35 cellular contexts compared by ENCODE assay signal in genomic region chr13:63972328-63972727, GRCh38.
"Had no signal": no experiment of that assay in that cellular context is flagged by ENCODE, and none has a peak within 500 bp of the region (broad histone marks: within the 10 kb centered on the region; RNA-seq: fewer than 3 reads in every experiment).

No MANE protein-coding gene starts in this region.

- H3K27ac ChIP-seq: adrenal gland, body of pancreas, brain microvascular endothelial cell, breast epithelium, VCaP had no signal

- H3K27me3 ChIP-seq: adrenal gland, body of pancreas, brain microvascular endothelial cell, breast epithelium had no signal

- H3K4me3 ChIP-seq: adrenal gland, body of pancreas, breast epithelium had no signal

- DNase-seq: activated B cell treated with CpG ODN at 0.5 μM for 24 hours; activated CD4-positive, alpha-beta T cell treated with anti-CD3 and anti-CD28 coated beads for 4 hours; activated CD4-positive, alpha-beta T cell treated with anti-CD3 and anti-CD28 coated beads, Interleukin-2, amount 10 ng/mL, durations not matched to agents 24 days and 14 days; activated CD4-positive, alpha-beta T cell treated with anti-CD3 and anti-CD28 coated beads, Interleukin-2, amount 50 U/mL, for 48 hours; activated CD4-positive, CD25-positive, alpha-beta regulatory T cell treated with anti-CD3 and anti-CD28 coated beads, Interleukin-2, amount 50 U/mL, for 72 hours; activated CD8-positive, alpha-beta memory T cell treated with anti-CD3 and anti-CD28 coated beads, Interleukin-2, amount 50 U/mL, for 4 hours; activated CD8-positive, alpha-beta T cell treated with anti-CD3 and anti-CD28 coated beads for 36 hours; activated effector memory CD4-positive, alpha-beta T cell treated with anti-CD3 and anti-CD28 coated beads, Interleukin-2, amount 50 U/mL, for 16 hours; activated gamma-delta T cell treated with Interleukin-2 at 50 U/mL for 16 hours; activated naive CD4-positive, alpha-beta T cell; activated naive CD4-positive, alpha-beta T cell treated with anti-CD3 and anti-CD28 coated beads for 36 hours; activated naive CD4-positive, alpha-beta T cell treated with anti-CD3 and anti-CD28 coated beads, Interleukin-2, amount 50 U/mL, for 16 hours; activated naive CD8-positive, alpha-beta T cell treated with anti-CD3 and anti-CD28 coated beads for 36 hours; activated T-cell treated with anti-CD3 and anti-CD28 coated beads for 4 hours; activated T-cell treated with anti-CD3 and anti-CD28 coated beads, Interleukin-2, amount 50 U/mL, for 1 hour; activated T-cell treated with anti-CD3 and anti-CD28 coated beads, Interleukin-2, amount 50 U/mL, for 4 hours; activated T-cell treated with anti-CD3 and anti-CD28 coated beads, Interleukin-2, amount 50 U/mL, for 72 hours; adrenal gland; amniotic stem cell; aorta; body of pancreas; brain microvascular endothelial cell; central memory CD4-positive, alpha-beta T cell; T-helper 1 cell; T-helper 2 cell; T-helper 9 cell had no signal

- H3K36me3 Mint-ChIP-seq: activated naive CD4-positive, alpha-beta T cell treated with anti-CD3 and anti-CD28 coated beads, Interleukin-2, amount 50 U/mL, for 72 hours; activated naive CD8-positive, alpha-beta T cell treated with anti-CD3 and anti-CD28 coated beads for 36 hours had no signal

- H3K27me3 Mint-ChIP-seq: activated B cell treated with CpG ODN at 0.5 μM for 24 hours; activated CD4-positive, alpha-beta T cell treated with anti-CD3 and anti-CD28 coated beads, Interleukin-2, amount 10 ng/mL, durations not matched to agents 24 days and 14 days; activated CD8-positive, alpha-beta T cell treated with anti-CD3 and anti-CD28 coated beads for 36 hours; activated naive CD8-positive, alpha-beta T cell treated with anti-CD3 and anti-CD28 coated beads for 36 hours; activated T-helper 17 cell treated with anti-CD3 and anti-CD28 coated beads, Interleukin-2, amount 50 U/mL, for 72 hours had no signal

- H3K4me1 ChIP-seq: adrenal gland, body of pancreas, breast epithelium had no signal

- H3K9me3 ChIP-seq: adrenal gland, body of pancreas, breast epithelium had no signal

- H3K27ac Mint-ChIP-seq: activated B cell treated with CpG ODN at 0.5 μM for 24 hours; activated CD4-positive, alpha-beta T cell treated with anti-CD3 and anti-CD28 coated beads, Interleukin-2, amount 10 ng/mL, durations not matched to agents 24 days and 14 days; activated CD8-positive, alpha-beta T cell treated with anti-CD3 and anti-CD28 coated beads for 36 hours; activated naive CD4-positive, alpha-beta T cell treated with anti-CD3 and anti-CD28 coated beads for 36 hours; activated naive CD4-positive, alpha-beta T cell treated with anti-CD3 and anti-CD28 coated beads, Interleukin-2, amount 50 U/mL, for 72 hours; activated naive CD8-positive, alpha-beta T cell treated with anti-CD3 and anti-CD28 coated beads for 36 hours; activated T-cell treated with anti-CD3 and anti-CD28 coated beads, Interleukin-2, amount 50 U/mL, for 72 hours; activated T-helper 1 cell treated with anti-CD3 and anti-CD28 coated beads, Interleukin-12 subunit alpha, Interleukin-12 subunit beta, Interleukin-2, Interleukin-4 antibody, amounts not matched to agents 30 ng/mL and 10 ng/mL and 1 ng/mL, durations not matched to agents 14 hours and 24 hours and 36 hours; activated T-helper 17 cell treated with anti-CD3 and anti-CD28 coated beads, Interleukin-2, amount 50 U/mL, for 72 hours; T-helper 1 cell treated with Interleukin-12 subunit alpha and Interleukin-12 subunit beta and Interleukin-4 antibody, amounts not matched to agents 30 μg/mL and 1 μg/mL, for 36 hours; T-helper 2 cell treated with Interferon-gamma antibody and Interleukin-4, amounts not matched to agents 5 μg/mL and 100 μg/mL, for 36 hours had no signal

- H3K4me1 Mint-ChIP-seq: activated B cell treated with CpG ODN at 0.5 μM for 24 hours; activated CD4-positive, alpha-beta T cell treated with anti-CD3 and anti-CD28 coated beads, Interleukin-2, amount 10 ng/mL, durations not matched to agents 24 days and 14 days; activated naive CD8-positive, alpha-beta T cell treated with anti-CD3 and anti-CD28 coated beads for 36 hours; activated T-helper 17 cell treated with anti-CD3 and anti-CD28 coated beads, Interleukin-2, amount 50 U/mL, for 72 hours had no signal

- FAIRE-seq: astrocyte, TTC549 had no signal

- H3K4me3 Mint-ChIP-seq: activated B cell treated with CpG ODN at 0.5 μM for 24 hours; activated CD4-positive, alpha-beta T cell treated with anti-CD3 and anti-CD28 coated beads, Interleukin-2, amount 10 ng/mL, durations not matched to agents 24 days and 14 days; activated CD8-positive, alpha-beta T cell treated with anti-CD3 and anti-CD28 coated beads for 36 hours; activated naive CD4-positive, alpha-beta T cell treated with anti-CD3 and anti-CD28 coated beads for 36 hours; activated naive CD8-positive, alpha-beta T cell treated with anti-CD3 and anti-CD28 coated beads for 36 hours; activated T-cell treated with anti-CD3 and anti-CD28 coated beads, Interleukin-2, amount 50 U/mL, for 4 hours; activated T-cell treated with anti-CD3 and anti-CD28 coated beads, Interleukin-2, amount 50 U/mL, for 72 hours; activated T-helper 1 cell treated with anti-CD3 and anti-CD28 coated beads, Interleukin-12 subunit alpha, Interleukin-12 subunit beta, Interleukin-2, Interleukin-4 antibody, amounts not matched to agents 30 ng/mL and 10 ng/mL and 1 ng/mL, durations not matched to agents 14 hours and 24 hours and 36 hours; activated T-helper 17 cell treated with anti-CD3 and anti-CD28 coated beads, Interleukin-2, amount 50 U/mL, for 72 hours; T-helper 1 cell treated with Interleukin-12 subunit alpha and Interleukin-12 subunit beta and Interleukin-4 antibody, amounts not matched to agents 30 μg/mL and 1 μg/mL, for 36 hours; T-helper 2 cell treated with Interferon-gamma antibody and Interleukin-4, amounts not matched to agents 5 μg/mL and 100 μg/mL, for 36 hours had no signal

- H3K36me3 ChIP-seq: adrenal gland, brain microvascular endothelial cell, breast epithelium had no signal
